ENCODE assay signal across 1 cellular context in genomic region chr3:15553749-15554148, GRCh38.
TF ChIP-seq lines count a peak whose summit lies in the region.

No MANE protein-coding gene starts in this region.

TF ChIP-seq in HepG2, 621 proteins besides CTCF, POLR2A, EP300 and RAD21 (continued from another document and continues in another):
- TF ChIP-seq PBX2 (CRISPR knock-in tag; IDR thresholded peaks at IDR 0.05) (peak; percentile 26; the same call in 1 of the 2 replicates), ZNF609 (CRISPR knock-in tag; IDR thresholded peaks at IDR 0.05; ENCODE audit: borderline replicate concordance) (no peak), SKI (IDR thresholded peaks at IDR 0.05; ENCODE audit: partially characterized antibody) (no peak), U2AF1 (optimal IDR thresholded peaks at IDR 0.05; ENCODE audit: low read depth, low read length) (no peak), MEIS2 (CRISPR knock-in tag; IDR thresholded peaks at IDR 0.05) (no peak), MBD4 (IDR thresholded peaks at IDR 0.05; ENCODE audit: borderline replicate concordance, low read length) (no peak), TOPORS (CRISPR knock-in tag; IDR thresholded peaks at IDR 0.05) (no peak), PITX1 (CRISPR knock-in tag; IDR thresholded peaks at IDR 0.05) (no peak), ZNF616 (CRISPR knock-in tag; IDR thresholded peaks at IDR 0.05; ENCODE audit: low read depth) (no peak), FOSL2 (CRISPR knock-in tag; IDR thresholded peaks at IDR 0.05) (peak; percentile 63; the same call in 1 of the 2 replicates), JDP2 (CRISPR knock-in tag; IDR thresholded peaks at IDR 0.05; ENCODE audit: borderline replicate concordance) (no peak), ZNF44 (CRISPR knock-in tag; IDR thresholded peaks at IDR 0.05) (no peak), ZNF841 (CRISPR knock-in tag; IDR thresholded peaks at IDR 0.05; ENCODE audit: borderline replicate concordance) (no peak), MEIS1 (CRISPR knock-in tag; IDR thresholded peaks at IDR 0.05; ENCODE audit: borderline replicate concordance) (no peak), GATAD1 (CRISPR knock-in tag; IDR thresholded peaks at IDR 0.05) (no peak), RXRA (CRISPR knock-in tag; IDR thresholded peaks at IDR 0.05) (no peak; the same call in 1 of the 2 replicates), TCF7L2 (IDR thresholded peaks at IDR 0.05; ENCODE audit: low read depth, low read length) (no peak), ZNF574 (CRISPR knock-in tag; IDR thresholded peaks at IDR 0.05) (no peak), E2F1 (CRISPR knock-in tag; IDR thresholded peaks at IDR 0.05) (no peak), HES4 (CRISPR knock-in tag; IDR thresholded peaks at IDR 0.05; ENCODE audit: borderline replicate concordance) (no peak), POGZ (CRISPR knock-in tag; IDR thresholded peaks at IDR 0.05) (0 out of 2 replicates have a peak, but pooled peaks have one; percentile 45), CBX1 (IDR thresholded peaks at IDR 0.05; ENCODE audit: low read depth) (no peak), MIER3 (CRISPR knock-in tag; IDR thresholded peaks at IDR 0.05; ENCODE audit: borderline replicate concordance) (0 out of 2 replicates have a peak, but pooled peaks have one; percentile 42), NR0B2 (CRISPR knock-in tag; IDR thresholded peaks at IDR 0.05) (no peak), ZNF17 (CRISPR knock-in tag; IDR thresholded peaks at IDR 0.05) (no peak), RORA (CRISPR knock-in tag; IDR thresholded peaks at IDR 0.05) (no peak), FOXA3 (CRISPR knock-in tag; IDR thresholded peaks at IDR 0.05) (peak; percentile 52; the same call in 1 of the 2 replicates), BRCA1 (CRISPR knock-in tag; IDR thresholded peaks at IDR 0.05) (no peak), AHDC1 (CRISPR knock-in tag; IDR thresholded peaks at IDR 0.05; ENCODE audit: borderline replicate concordance) (no peak), ESRRA (CRISPR knock-in tag; IDR thresholded peaks at IDR 0.05; ENCODE audit: low read depth) (peak; percentile 91), NCOA1 (CRISPR knock-in tag; IDR thresholded peaks at IDR 0.05) (no peak), KDM1A (CRISPR knock-in tag; IDR thresholded peaks at IDR 0.05) (no peak)
- TF ChIP-seq, protein P1, sequence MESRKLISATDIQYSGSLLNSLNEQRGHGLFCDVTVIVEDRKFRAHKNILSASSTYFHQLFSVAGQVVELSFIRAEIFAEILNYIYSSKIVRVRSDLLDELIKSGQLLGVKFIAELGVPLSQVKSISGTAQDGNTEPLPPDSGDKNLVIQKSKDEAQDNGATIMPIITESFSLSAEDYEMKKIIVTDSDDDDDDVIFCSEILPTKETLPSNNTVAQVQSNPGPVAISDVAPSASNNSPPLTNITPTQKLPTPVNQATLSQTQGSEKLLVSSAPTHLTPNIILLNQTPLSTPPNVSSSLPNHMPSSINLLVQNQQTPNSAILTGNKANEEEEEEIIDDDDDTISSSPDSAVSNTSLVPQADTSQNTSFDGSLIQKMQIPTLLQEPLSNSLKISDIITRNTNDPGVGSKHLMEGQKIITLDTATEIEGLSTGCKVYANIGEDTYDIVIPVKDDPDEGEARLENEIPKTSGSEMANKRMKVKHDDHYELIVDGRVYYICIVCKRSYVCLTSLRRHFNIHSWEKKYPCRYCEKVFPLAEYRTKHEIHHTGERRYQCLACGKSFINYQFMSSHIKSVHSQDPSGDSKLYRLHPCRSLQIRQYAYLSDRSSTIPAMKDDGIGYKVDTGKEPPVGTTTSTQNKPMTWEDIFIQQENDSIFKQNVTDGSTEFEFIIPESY (CRISPR knock-in tag; IDR thresholded peaks at IDR 0.05): no peak
- TF ChIP-seq, protein P2, sequence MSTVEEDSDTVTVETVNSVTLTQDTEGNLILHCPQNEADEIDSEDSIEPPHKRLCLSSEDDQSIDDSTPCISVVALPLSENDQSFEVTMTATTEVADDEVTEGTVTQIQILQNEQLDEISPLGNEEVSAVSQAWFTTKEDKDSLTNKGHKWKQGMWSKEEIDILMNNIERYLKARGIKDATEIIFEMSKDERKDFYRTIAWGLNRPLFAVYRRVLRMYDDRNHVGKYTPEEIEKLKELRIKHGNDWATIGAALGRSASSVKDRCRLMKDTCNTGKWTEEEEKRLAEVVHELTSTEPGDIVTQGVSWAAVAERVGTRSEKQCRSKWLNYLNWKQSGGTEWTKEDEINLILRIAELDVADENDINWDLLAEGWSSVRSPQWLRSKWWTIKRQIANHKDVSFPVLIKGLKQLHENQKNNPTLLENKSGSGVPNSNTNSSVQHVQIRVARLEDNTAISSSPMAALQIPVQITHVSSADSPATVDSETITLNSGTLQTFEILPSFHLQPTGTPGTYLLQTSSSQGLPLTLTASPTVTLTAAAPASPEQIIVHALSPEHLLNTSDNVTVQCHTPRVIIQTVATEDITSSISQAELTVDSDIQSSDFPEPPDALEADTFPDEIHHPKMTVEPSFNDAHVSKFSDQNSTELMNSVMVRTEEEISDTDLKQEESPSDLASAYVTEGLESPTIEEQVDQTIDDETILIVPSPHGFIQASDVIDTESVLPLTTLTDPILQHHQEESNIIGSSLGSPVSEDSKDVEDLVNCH (CRISPR knock-in tag; IDR thresholded peaks at IDR 0.05): no peak
- TF ChIP-seq, protein P3, sequence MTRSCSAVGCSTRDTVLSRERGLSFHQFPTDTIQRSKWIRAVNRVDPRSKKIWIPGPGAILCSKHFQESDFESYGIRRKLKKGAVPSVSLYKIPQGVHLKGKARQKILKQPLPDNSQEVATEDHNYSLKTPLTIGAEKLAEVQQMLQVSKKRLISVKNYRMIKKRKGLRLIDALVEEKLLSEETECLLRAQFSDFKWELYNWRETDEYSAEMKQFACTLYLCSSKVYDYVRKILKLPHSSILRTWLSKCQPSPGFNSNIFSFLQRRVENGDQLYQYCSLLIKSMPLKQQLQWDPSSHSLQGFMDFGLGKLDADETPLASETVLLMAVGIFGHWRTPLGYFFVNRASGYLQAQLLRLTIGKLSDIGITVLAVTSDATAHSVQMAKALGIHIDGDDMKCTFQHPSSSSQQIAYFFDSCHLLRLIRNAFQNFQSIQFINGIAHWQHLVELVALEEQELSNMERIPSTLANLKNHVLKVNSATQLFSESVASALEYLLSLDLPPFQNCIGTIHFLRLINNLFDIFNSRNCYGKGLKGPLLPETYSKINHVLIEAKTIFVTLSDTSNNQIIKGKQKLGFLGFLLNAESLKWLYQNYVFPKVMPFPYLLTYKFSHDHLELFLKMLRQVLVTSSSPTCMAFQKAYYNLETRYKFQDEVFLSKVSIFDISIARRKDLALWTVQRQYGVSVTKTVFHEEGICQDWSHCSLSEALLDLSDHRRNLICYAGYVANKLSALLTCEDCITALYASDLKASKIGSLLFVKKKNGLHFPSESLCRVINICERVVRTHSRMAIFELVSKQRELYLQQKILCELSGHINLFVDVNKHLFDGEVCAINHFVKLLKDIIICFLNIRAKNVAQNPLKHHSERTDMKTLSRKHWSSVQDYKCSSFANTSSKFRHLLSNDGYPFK (CRISPR knock-in tag; IDR thresholded peaks at IDR 0.05; ENCODE audit: borderline replicate concordance): no peak
